Comparison of ENCODE assay signal across 27 cellular contexts in the genomic region with DNA sequence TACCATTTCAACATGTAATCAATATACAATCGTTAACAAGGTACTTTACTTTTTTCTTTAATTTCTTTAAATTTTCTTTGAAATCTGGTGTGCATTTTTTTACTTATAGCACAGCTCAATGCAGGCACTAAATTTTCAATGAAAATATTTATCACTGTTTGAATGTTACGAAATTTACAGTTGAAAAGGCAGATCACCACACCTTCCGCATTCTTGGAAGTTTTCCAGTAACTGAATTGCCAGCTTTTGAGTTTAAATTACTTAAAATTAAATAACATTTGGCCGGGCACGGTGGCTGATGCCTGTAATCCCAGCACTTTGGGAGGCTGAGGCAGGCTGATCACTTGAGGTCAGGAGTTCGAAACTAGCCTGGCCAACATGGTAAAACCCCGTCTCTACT.
"Had no signal": no experiment of that assay in that cellular context is flagged by ENCODE, and none has a peak within 500 bp of the region (broad histone marks: within the 10 kb centered on the region; RNA-seq: fewer than 3 reads in every experiment).

No MANE protein-coding gene starts in this region.

- H3K36me3 ChIP-seq: adrenal gland, MG63, Peyer's patch, SJSA1 had no signal

- H3K4me3 Mint-ChIP-seq: activated CD8-positive, alpha-beta T cell treated with anti-CD3 and anti-CD28 coated beads for 36 hours; activated naive CD4-positive, alpha-beta T cell treated with anti-CD3 and anti-CD28 coated beads, Interleukin-2, amount 10 ng/mL, durations not matched to agents 7 days and 5 days; activated naive CD8-positive, alpha-beta T cell treated with anti-CD3 and anti-CD28 coated beads, Interleukin-2, amount 10 ng/mL, durations not matched to agents 7 days and 5 days; activated T-cell treated with anti-CD3 and anti-CD28 coated beads, Interleukin-2, amount 50 U/mL, for 72 hours had no signal

- H3K27me3 ChIP-seq: MG63, Peyer's patch had no signal

- ATAC-seq: activated CD4-positive, CD25-positive, alpha-beta regulatory T cell treated with anti-CD3 and anti-CD28 coated beads, Interleukin-2, amount 50 U/mL, for 24 hours; activated CD8-positive, alpha-beta T cell treated with anti-CD3 and anti-CD28 coated beads for 36 hours; activated T-cell treated with anti-CD3 and anti-CD28 coated beads, Interleukin-2, amount 50 U/mL, for 72 hours; SK-N-SH treated with all-trans-retinoic acid at 6 μM for 48 hours had no signal

- H3K9ac ChIP-seq: KMS-11 had no signal

- H3K27ac ChIP-seq: adrenal gland, KMS-11, Peyer's patch, RWPE1, SJSA1 had no signal

- H3K36me3 Mint-ChIP-seq: activated naive CD4-positive, alpha-beta T cell treated with anti-CD3 and anti-CD28 coated beads, Interleukin-2, amount 10 ng/mL, durations not matched to agents 7 days and 5 days; activated naive CD8-positive, alpha-beta T cell treated with anti-CD3 and anti-CD28 coated beads, Interleukin-2, amount 10 ng/mL, durations not matched to agents 7 days and 5 days had no signal

- DNase-seq: activated CD4-positive, alpha-beta T cell treated with anti-CD3 and anti-CD28 coated beads for 4 hours; activated CD8-positive, alpha-beta memory T cell treated with anti-CD3 and anti-CD28 coated beads, Interleukin-2, amount 50 U/mL, for 4 hours; activated CD8-positive, alpha-beta T cell treated with anti-CD3 and anti-CD28 coated beads for 36 hours; activated gamma-delta T cell treated with Interleukin-2 at 50 U/mL for 16 hours; activated naive CD4-positive, alpha-beta T cell treated with anti-CD3 and anti-CD28 coated beads, Interleukin-2, amount 10 ng/mL, durations not matched to agents 7 days and 5 days; activated naive CD8-positive, alpha-beta T cell treated with anti-CD3 and anti-CD28 coated beads, Interleukin-2, amount 10 ng/mL, durations not matched to agents 7 days and 5 days; activated T-cell treated with anti-CD3 and anti-CD28 coated beads, Interleukin-2, amount 50 U/mL, for 72 hours; adrenal gland; anterior cingulate cortex; cerebellar nuclear complex; MG63; NCI-H1092; NCI-H1417; NCI-H1930; NCI-H2107; NCI-H2171 treated with DMSO at 0.1 percent for 48 hours; NCI-H226; NCI-H526 treated with DMSO at 0.1 percent for 48 hours; Peyer's patch; SHP77; SW 1271 had no signal

- H3K9me3 ChIP-seq: adrenal gland, MG63, Peyer's patch, SJSA1 had no signal

- H3K4me2 ChIP-seq: KMS-11 had no signal

- H3K9me3 Mint-ChIP-seq: activated CD8-positive, alpha-beta T cell treated with anti-CD3 and anti-CD28 coated beads for 36 hours; activated naive CD4-positive, alpha-beta T cell treated with anti-CD3 and anti-CD28 coated beads, Interleukin-2, amount 10 ng/mL, durations not matched to agents 7 days and 5 days; activated naive CD8-positive, alpha-beta T cell treated with anti-CD3 and anti-CD28 coated beads, Interleukin-2, amount 10 ng/mL, durations not matched to agents 7 days and 5 days; activated T-cell treated with anti-CD3 and anti-CD28 coated beads, Interleukin-2, amount 50 U/mL, for 72 hours; activated T-helper 2 cell treated with anti-CD3 and anti-CD28 coated beads, Interferon-gamma antibody, Interleukin-2, Interleukin-4, amounts not matched to agents 10 μg/mL and 5 μg/mL and 100 μg/mL, durations not matched to agents 14 hours and 24 hours and 36 hours had no signal

- H3K4me1 ChIP-seq: adrenal gland, Peyer's patch, SJSA1 had no signal

- H3K27ac Mint-ChIP-seq: activated CD8-positive, alpha-beta T cell treated with anti-CD3 and anti-CD28 coated beads for 36 hours; activated naive CD4-positive, alpha-beta T cell treated with anti-CD3 and anti-CD28 coated beads, Interleukin-2, amount 10 ng/mL, durations not matched to agents 7 days and 5 days; activated naive CD8-positive, alpha-beta T cell treated with anti-CD3 and anti-CD28 coated beads, Interleukin-2, amount 10 ng/mL, durations not matched to agents 7 days and 5 days; activated T-cell treated with anti-CD3 and anti-CD28 coated beads, Interleukin-2, amount 50 U/mL, for 72 hours; activated T-helper 2 cell treated with anti-CD3 and anti-CD28 coated beads, Interferon-gamma antibody, Interleukin-2, Interleukin-4, amounts not matched to agents 10 μg/mL and 5 μg/mL and 100 μg/mL, durations not matched to agents 14 hours and 24 hours and 36 hours had no signal

- H3K4me1 Mint-ChIP-seq: activated naive CD4-positive, alpha-beta T cell treated with anti-CD3 and anti-CD28 coated beads, Interleukin-2, amount 10 ng/mL, durations not matched to agents 7 days and 5 days; activated naive CD8-positive, alpha-beta T cell treated with anti-CD3 and anti-CD28 coated beads, Interleukin-2, amount 10 ng/mL, durations not matched to agents 7 days and 5 days had no signal

- H3K4me3 ChIP-seq: adrenal gland, MG63, Peyer's patch, SJSA1 had no signal
